Comparison of ENCODE assay signal across 24 cellular contexts in the genomic region with DNA sequence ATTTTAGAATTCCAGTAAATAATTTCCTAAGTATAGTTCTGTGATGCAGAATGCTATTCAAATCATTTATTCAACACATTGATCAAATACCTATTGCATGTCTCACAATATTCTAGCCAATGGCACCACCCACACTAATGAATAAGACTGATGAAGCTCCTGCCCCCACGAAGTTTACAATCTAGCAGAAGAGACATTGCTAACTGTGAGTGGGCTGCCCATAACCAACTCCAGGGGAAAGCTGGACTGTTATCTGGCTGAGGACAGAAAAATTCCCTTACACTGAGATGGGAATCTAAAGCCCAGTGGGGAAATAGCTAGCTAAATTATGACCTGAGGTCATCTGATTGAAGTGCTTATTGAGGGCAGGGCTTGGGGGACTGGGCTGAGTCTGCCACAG.
"Had no signal": no experiment of that assay in that cellular context is flagged by ENCODE, and none has a peak within 500 bp of the region (broad histone marks: within the 10 kb centered on the region; RNA-seq: fewer than 3 reads in every experiment).

No MANE protein-coding gene starts in this region.

- H3K4me3 Mint-ChIP-seq: activated B cell treated with CpG ODN at 0.5 μM for 24 hours; activated CD4-positive, alpha-beta T cell treated with anti-CD3 and anti-CD28 coated beads for 36 hours; activated naive CD8-positive, alpha-beta T cell treated with anti-CD3 and anti-CD28 coated beads for 36 hours; activated T-cell treated with anti-CD3 and anti-CD28 coated beads, Interleukin-2, amount 50 U/mL, for 4 hours; natural killer cell; stimulated activated memory B cell treated with anti-CD40 and anti-IgM and Interleukin-4, amounts not matched to agents 10 μg/mL and 1 μg/mL and 100 μg/mL, for 72 hours; T-helper 17 cell had no signal

- H3K4me3 ChIP-seq: lower lobe of right lung, right lobe of liver, smooth muscle cell, stomach, suprapubic skin, uterus had no signal

- H3K27ac ChIP-seq: epithelial cell of prostate, foreskin keratinocyte, lower lobe of right lung, right lobe of liver, suprapubic skin, uterus had no signal

- DNase-seq: activated B cell treated with CpG ODN at 0.5 μM for 24 hours; activated CD4-positive, alpha-beta T cell treated with anti-CD3 and anti-CD28 coated beads for 36 hours; activated CD4-positive, alpha-beta T cell treated with anti-CD3 and anti-CD28 coated beads, Interleukin-2, amount 50 U/mL, for 4 hours; activated CD8-positive, alpha-beta memory T cell treated with anti-CD3 and anti-CD28 coated beads for 24 hours; activated CD8-positive, alpha-beta memory T cell treated with anti-CD3 and anti-CD28 coated beads, Interleukin-2, amount 50 U/mL, for 48 hours; activated naive CD4-positive, alpha-beta T cell treated with Interleukin-2 at 50 U/mL for 16 hours; activated naive CD8-positive, alpha-beta T cell treated with anti-CD3 and anti-CD28 coated beads for 36 hours; activated T-cell treated with anti-CD3 and anti-CD28 coated beads, Interleukin-2, amount 50 U/mL, for 4 hours; amygdala; cerebellar nuclear complex; cortex of kidney; foreskin keratinocyte; lower lobe of right lung; natural killer cell; right lobe of liver; stimulated activated CD4-positive, alpha-beta T cell treated with anti-CD3 and anti-CD28 coated beads, Interleukin-15, amount 100 ng/mL, for 24 hours; stomach; T-helper 17 cell; uterus had no signal

- H3K4me1 Mint-ChIP-seq: activated B cell treated with CpG ODN at 0.5 μM for 24 hours; natural killer cell; stimulated activated memory B cell treated with anti-CD40 and anti-IgM and Interleukin-4, amounts not matched to agents 10 μg/mL and 1 μg/mL and 100 μg/mL, for 72 hours; T-helper 17 cell had no signal

- H3K9me3 Mint-ChIP-seq: activated B cell treated with CpG ODN at 0.5 μM for 24 hours; activated T-cell treated with anti-CD3 and anti-CD28 coated beads, Interleukin-2, amount 50 U/mL, for 4 hours; natural killer cell; stimulated activated memory B cell treated with anti-CD40 and anti-IgM and Interleukin-4, amounts not matched to agents 10 μg/mL and 1 μg/mL and 100 μg/mL, for 72 hours had no signal

- H3K27me3 Mint-ChIP-seq: activated CD4-positive, alpha-beta T cell treated with anti-CD3 and anti-CD28 coated beads for 36 hours; activated naive CD8-positive, alpha-beta T cell treated with anti-CD3 and anti-CD28 coated beads for 36 hours had no signal

- H3K27ac Mint-ChIP-seq: activated B cell treated with CpG ODN at 0.5 μM for 24 hours; activated CD4-positive, alpha-beta T cell treated with anti-CD3 and anti-CD28 coated beads for 36 hours; activated naive CD8-positive, alpha-beta T cell treated with anti-CD3 and anti-CD28 coated beads for 36 hours; natural killer cell; stimulated activated memory B cell treated with anti-CD40 and anti-IgM and Interleukin-4, amounts not matched to agents 10 μg/mL and 1 μg/mL and 100 μg/mL, for 72 hours; T-helper 17 cell had no signal

- H3K36me3 ChIP-seq: lower lobe of right lung, right lobe of liver, stomach, suprapubic skin, uterus had no signal

- H3K9me3 ChIP-seq: lower lobe of right lung, right lobe of liver, suprapubic skin, uterus had no signal

- ATAC-seq: activated CD4-positive, alpha-beta T cell treated with anti-CD3 and anti-CD28 coated beads for 36 hours; activated T-cell treated with anti-CD3 and anti-CD28 coated beads, Interleukin-2, amount 50 U/mL, for 4 hours; foreskin keratinocyte; left lobe of liver; lower lobe of right lung; natural killer cell; right lobe of liver; stimulated activated memory B cell treated with anti-CD40 and anti-IgM and Interleukin-4, amounts not matched to agents 10 μg/mL and 1 μg/mL and 100 μg/mL, for 72 hours; T-helper 17 cell had no signal

- H3K27me3 ChIP-seq: foreskin keratinocyte, right lobe of liver, stomach, suprapubic skin, uterus had no signal

- H3K4me1 ChIP-seq: foreskin keratinocyte, lower lobe of right lung, right lobe of liver, uterus had no signal

- H3K4me2 ChIP-seq: smooth muscle cell had no signal

- H3K36me3 Mint-ChIP-seq: activated naive CD8-positive, alpha-beta T cell treated with anti-CD3 and anti-CD28 coated beads for 36 hours; natural killer cell; stimulated activated memory B cell treated with anti-CD40 and anti-IgM and Interleukin-4, amounts not matched to agents 10 μg/mL and 1 μg/mL and 100 μg/mL, for 72 hours had no signal
